1 cellular context compared by ENCODE assay signal in the genomic region with DNA sequence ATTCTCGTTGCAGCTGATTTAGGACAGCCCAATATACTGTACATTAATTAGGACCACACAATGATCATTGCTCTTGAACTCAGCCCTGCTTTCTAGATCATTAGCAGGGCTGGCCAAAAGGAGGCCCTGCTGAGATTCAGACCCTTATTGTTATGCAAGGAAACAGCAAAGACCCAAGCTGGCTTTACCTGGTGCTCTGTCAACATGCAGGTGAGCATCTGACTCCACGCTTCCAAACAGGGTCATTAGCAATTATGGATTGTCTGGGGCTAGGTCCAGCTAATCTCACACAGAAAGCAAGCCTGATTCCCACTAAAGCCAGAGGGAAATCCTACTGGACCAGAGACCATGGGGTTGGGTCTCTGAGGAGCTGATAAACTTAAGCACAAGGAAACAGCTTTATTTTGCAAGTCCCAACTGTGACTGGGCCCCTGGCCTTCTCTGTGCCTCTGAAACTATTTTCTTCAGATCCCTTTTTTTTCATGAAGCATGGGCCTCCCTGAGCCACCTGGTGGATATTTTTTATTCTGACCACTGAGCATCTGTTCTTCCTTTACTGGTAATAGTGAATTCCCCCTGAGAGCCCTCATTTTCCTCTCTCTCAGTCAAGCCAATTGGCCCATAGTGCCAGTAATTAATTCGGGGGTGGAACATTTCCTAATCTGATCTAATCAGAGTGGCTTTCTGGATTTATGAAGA.
TF ChIP-seq lines count a peak whose summit lies in the region.

No MANE protein-coding gene starts in this region.

TF ChIP-seq in WTC11, 78 proteins besides CTCF, POLR2A, EP300 and RAD21 (continued from another document):
- TF ChIP-seq CREB1 (CRISPR knock-in tag; IDR thresholded peaks at IDR 0.05) (no peak), ZNF232 (CRISPR knock-in tag; IDR thresholded peaks at IDR 0.05) (no peak), JUN (CRISPR knock-in tag; IDR thresholded peaks at IDR 0.05) (no peak)
- TF ChIP-seq, protein P1, sequence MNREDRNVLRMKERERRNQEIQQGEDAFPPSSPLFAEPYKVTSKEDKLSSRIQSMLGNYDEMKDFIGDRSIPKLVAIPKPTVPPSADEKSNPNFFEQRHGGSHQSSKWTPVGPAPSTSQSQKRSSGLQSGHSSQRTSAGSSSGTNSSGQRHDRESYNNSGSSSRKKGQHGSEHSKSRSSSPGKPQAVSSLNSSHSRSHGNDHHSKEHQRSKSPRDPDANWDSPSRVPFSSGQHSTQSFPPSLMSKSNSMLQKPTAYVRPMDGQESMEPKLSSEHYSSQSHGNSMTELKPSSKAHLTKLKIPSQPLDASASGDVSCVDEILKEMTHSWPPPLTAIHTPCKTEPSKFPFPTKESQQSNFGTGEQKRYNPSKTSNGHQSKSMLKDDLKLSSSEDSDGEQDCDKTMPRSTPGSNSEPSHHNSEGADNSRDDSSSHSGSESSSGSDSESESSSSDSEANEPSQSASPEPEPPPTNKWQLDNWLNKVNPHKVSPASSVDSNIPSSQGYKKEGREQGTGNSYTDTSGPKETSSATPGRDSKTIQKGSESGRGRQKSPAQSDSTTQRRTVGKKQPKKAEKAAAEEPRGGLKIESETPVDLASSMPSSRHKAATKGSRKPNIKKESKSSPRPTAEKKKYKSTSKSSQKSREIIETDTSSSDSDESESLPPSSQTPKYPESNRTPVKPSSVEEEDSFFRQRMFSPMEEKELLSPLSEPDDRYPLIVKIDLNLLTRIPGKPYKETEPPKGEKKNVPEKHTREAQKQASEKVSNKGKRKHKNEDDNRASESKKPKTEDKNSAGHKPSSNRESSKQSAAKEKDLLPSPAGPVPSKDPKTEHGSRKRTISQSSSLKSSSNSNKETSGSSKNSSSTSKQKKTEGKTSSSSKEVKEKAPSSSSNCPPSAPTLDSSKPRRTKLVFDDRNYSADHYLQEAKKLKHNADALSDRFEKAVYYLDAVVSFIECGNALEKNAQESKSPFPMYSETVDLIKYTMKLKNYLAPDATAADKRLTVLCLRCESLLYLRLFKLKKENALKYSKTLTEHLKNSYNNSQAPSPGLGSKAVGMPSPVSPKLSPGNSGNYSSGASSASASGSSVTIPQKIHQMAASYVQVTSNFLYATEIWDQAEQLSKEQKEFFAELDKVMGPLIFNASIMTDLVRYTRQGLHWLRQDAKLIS (CRISPR knock-in tag; IDR thresholded peaks at IDR 0.05; ENCODE audit: borderline replicate concordance), result no peak
- TF ChIP-seq, protein P2, sequence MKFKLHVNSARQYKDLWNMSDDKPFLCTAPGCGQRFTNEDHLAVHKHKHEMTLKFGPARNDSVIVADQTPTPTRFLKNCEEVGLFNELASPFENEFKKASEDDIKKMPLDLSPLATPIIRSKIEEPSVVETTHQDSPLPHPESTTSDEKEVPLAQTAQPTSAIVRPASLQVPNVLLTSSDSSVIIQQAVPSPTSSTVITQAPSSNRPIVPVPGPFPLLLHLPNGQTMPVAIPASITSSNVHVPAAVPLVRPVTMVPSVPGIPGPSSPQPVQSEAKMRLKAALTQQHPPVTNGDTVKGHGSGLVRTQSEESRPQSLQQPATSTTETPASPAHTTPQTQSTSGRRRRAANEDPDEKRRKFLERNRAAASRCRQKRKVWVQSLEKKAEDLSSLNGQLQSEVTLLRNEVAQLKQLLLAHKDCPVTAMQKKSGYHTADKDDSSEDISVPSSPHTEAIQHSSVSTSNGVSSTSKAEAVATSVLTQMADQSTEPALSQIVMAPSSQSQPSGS (CRISPR knock-in tag; IDR thresholded peaks at IDR 0.05; ENCODE audit: borderline replicate concordance, low read depth), result no peak
- TF ChIP-seq, protein P3, sequence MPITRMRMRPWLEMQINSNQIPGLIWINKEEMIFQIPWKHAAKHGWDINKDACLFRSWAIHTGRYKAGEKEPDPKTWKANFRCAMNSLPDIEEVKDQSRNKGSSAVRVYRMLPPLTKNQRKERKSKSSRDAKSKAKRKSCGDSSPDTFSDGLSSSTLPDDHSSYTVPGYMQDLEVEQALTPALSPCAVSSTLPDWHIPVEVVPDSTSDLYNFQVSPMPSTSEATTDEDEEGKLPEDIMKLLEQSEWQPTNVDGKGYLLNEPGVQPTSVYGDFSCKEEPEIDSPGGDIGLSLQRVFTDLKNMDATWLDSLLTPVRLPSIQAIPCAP (CRISPR knock-in tag; IDR thresholded peaks at IDR 0.05), result no peak
